1 cellular context compared by ENCODE assay signal in the genomic region with DNA sequence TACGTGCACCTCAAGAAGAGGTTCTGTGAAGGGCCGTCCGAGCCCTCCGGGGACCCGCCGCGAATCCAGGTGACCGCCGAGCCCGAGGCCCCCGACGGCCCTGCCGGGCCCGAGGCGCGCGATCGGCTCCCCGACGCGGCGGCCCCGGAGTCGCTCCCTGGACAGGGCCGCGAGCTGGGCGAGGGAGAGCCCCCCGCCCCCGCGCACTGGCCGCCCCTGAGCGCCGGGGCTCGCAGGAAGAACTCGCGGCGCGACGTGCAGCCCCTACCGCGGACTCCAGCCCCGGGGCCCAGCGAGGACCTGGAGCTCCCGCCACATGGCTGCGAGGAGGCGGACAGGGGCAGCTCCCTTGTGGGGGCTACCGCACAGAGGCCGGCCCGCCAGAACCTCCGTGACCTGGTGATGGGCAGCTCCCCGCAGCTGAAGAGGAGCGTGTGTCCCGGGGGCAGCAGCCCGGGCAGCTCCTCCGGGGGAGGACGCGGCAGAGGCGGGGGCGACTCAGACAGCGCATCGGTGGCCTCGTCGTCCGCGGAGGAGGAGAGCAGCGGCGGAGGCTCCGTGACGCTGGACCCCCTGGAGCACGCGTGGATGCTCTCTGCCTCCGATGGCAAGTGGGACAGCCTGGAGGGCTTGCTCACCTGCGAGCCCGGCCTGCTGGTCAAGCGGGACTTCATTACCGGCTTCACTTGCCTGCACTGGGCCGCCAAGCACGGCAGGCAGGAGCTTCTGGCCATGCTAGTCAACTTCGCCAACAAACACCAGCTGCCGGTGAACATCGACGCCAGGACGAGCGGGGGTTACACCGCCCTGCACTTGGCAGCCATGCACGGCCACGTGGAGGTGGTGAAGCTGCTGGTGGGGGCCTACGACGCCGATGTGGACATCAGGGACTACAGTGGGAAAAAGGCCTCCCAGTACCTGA.
A peak's percentile ranks its signal among the peaks of the same experiment; 100 is the strongest.
TF ChIP-seq lines count a peak whose summit lies in the region.

No MANE protein-coding gene starts in this region.

TF ChIP-seq in HepG2, 621 proteins besides CTCF, POLR2A, EP300 and RAD21 (continued from another document and continues in another):
- TF ChIP-seq, protein P1, sequence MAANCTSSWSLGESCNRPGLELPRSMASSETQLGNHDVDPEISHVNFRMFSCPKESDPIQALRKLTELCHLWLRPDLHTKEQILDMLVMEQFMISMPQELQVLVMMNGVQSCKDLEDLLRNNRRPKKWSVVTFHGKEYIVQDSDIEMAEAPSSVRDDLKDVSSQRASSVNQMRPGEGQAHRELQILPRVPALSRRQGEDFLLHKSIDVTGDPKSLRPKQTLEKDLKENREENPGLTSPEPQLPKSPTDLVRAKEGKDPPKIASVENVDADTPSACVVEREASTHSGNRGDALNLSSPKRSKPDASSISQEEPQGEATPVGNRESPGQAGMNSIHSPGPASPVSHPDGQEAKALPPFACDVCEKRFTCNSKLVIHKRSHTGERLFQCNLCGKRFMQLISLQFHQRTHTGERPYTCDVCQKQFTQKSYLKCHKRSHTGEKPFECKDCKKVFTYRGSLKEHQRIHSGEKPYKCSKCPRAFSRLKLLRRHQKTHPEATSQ (CRISPR knock-in tag; IDR thresholded peaks at IDR 0.05; ENCODE audit: borderline replicate concordance), result no peak
- peak; percentile 66; the same call in 1 of the 2 replicates for TF ChIP-seq MZF1 (CRISPR knock-in tag; IDR thresholded peaks at IDR 0.05; ENCODE audit: borderline replicate concordance)
- no peak for TF ChIP-seq SOX6 (IDR thresholded peaks at IDR 0.05)
- TF ChIP-seq SOX6 (CRISPR knock-in tag; IDR thresholded peaks at IDR 0.05), result peak; percentile 56
- TF ChIP-seq, protein P2, sequence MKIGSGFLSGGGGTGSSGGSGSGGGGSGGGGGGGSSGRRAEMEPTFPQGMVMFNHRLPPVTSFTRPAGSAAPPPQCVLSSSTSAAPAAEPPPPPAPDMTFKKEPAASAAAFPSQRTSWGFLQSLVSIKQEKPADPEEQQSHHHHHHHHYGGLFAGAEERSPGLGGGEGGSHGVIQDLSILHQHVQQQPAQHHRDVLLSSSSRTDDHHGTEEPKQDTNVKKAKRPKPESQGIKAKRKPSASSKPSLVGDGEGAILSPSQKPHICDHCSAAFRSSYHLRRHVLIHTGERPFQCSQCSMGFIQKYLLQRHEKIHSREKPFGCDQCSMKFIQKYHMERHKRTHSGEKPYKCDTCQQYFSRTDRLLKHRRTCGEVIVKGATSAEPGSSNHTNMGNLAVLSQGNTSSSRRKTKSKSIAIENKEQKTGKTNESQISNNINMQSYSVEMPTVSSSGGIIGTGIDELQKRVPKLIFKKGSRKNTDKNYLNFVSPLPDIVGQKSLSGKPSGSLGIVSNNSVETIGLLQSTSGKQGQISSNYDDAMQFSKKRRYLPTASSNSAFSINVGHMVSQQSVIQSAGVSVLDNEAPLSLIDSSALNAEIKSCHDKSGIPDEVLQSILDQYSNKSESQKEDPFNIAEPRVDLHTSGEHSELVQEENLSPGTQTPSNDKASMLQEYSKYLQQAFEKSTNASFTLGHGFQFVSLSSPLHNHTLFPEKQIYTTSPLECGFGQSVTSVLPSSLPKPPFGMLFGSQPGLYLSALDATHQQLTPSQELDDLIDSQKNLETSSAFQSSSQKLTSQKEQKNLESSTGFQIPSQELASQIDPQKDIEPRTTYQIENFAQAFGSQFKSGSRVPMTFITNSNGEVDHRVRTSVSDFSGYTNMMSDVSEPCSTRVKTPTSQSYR (CRISPR knock-in tag; IDR thresholded peaks at IDR 0.05; ENCODE audit: borderline replicate concordance), result no peak; the same call in 1 of the 2 replicates
- no peak for TF ChIP-seq ZNF639 (CRISPR knock-in tag; conservative IDR thresholded peaks at IDR 0.05)
- TF ChIP-seq BRF2 (CRISPR knock-in tag; IDR thresholded peaks at IDR 0.05), result no peak; the same call in 1 of the 2 replicates
- TF ChIP-seq JUND (CRISPR knock-in tag; IDR thresholded peaks at IDR 0.05), result peak; percentile 20; the same call in 1 of the 2 replicates
- TF ChIP-seq ARID4A (CRISPR knock-in tag; IDR thresholded peaks at IDR 0.05; ENCODE audit: borderline replicate concordance), result peak; percentile 89
- peak; percentile 51; the same call in 1 of the 2 replicates for TF ChIP-seq ZBTB42 (CRISPR knock-in tag; IDR thresholded peaks at IDR 0.05)
- no peak for TF ChIP-seq FOXK2 (IDR thresholded peaks at IDR 0.05)
- TF ChIP-seq ZNF598 (CRISPR knock-in tag; IDR thresholded peaks at IDR 0.05; ENCODE audit: borderline replicate concordance), result peak; percentile 33; the same call in 1 of the 2 replicates
- no peak for TF ChIP-seq PHB2 (IDR thresholded peaks at IDR 0.05; ENCODE audit: partially characterized antibody)
- TF ChIP-seq, protein P3, sequence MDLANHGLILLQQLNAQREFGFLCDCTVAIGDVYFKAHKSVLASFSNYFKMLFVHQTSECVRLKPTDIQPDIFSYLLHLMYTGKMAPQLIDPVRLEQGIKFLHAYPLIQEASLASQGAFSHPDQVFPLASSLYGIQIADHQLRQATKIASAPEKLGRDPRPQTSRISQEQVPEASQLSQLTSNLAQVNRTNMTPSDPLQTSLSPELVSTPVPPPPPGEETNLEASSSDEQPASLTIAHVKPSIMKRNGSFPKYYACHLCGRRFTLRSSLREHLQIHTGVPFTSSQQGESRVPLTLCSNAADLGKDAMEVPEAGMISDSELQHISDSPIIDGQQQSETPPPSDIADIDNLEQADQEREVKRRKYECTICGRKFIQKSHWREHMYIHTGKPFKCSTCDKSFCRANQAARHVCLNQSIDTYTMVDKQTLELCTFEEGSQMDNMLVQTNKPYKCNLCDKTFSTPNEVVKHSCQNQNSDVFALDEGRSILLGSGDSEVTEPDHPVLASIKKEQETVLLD (CRISPR knock-in tag; IDR thresholded peaks at IDR 0.05; ENCODE audit: low read depth), result peak; percentile 66; the same call in 1 of the 2 replicates
- TF ChIP-seq IKZF5 (CRISPR knock-in tag; IDR thresholded peaks at IDR 0.05), result peak; percentile 52; the same call in 1 of the 2 replicates
- TF ChIP-seq FOXA3 (CRISPR knock-in tag; IDR thresholded peaks at IDR 0.05), result no peak; the same call in 1 of the 2 replicates
- peak; percentile 53; the same call in 1 of the 2 replicates for TF ChIP-seq BATF2 (CRISPR knock-in tag; IDR thresholded peaks at IDR 0.05)
- TF ChIP-seq ARNT2 (CRISPR knock-in tag; IDR thresholded peaks at IDR 0.05; ENCODE audit: low read depth), result no peak
- peak; percentile 87 for TF ChIP-seq MEIS1 (CRISPR knock-in tag; IDR thresholded peaks at IDR 0.05; ENCODE audit: borderline replicate concordance)
- TF ChIP-seq ZFP41 (CRISPR knock-in tag; IDR thresholded peaks at IDR 0.05; ENCODE audit: borderline replicate concordance), result no peak
- TF ChIP-seq EHMT2 (IDR thresholded peaks at IDR 0.05; ENCODE audit: borderline replicate concordance, low read depth, low read length), result no peak
- no peak for TF ChIP-seq ZNF570 (CRISPR knock-in tag; IDR thresholded peaks at IDR 0.05; ENCODE audit: borderline replicate concordance)
- no peak for TF ChIP-seq HNF4G (IDR thresholded peaks at IDR 0.05; ENCODE audit: borderline replicate concordance, low read depth, low read length)
- no peak for TF ChIP-seq HNF4G (CRISPR knock-in tag; IDR thresholded peaks at IDR 0.05; ENCODE audit: borderline replicate concordance, low read depth)
- TF ChIP-seq ZMAT5 (CRISPR knock-in tag; IDR thresholded peaks at IDR 0.05; ENCODE audit: borderline replicate concordance, low read depth), result 0 out of 2 replicates have a peak, but pooled peaks have one; percentile 42
- TF ChIP-seq, protein P4, sequence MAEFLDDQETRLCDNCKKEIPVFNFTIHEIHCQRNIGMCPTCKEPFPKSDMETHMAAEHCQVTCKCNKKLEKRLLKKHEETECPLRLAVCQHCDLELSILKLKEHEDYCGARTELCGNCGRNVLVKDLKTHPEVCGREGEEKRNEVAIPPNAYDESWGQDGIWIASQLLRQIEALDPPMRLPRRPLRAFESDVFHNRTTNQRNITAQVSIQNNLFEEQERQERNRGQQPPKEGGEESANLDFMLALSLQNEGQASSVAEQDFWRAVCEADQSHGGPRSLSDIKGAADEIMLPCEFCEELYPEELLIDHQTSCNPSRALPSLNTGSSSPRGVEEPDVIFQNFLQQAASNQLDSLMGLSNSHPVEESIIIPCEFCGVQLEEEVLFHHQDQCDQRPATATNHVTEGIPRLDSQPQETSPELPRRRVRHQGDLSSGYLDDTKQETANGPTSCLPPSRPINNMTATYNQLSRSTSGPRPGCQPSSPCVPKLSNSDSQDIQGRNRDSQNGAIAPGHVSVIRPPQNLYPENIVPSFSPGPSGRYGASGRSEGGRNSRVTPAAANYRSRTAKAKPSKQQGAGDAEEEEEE (CRISPR knock-in tag; IDR thresholded peaks at IDR 0.05; ENCODE audit: borderline replicate concordance), result no peak
- TF ChIP-seq ZFP1 (CRISPR knock-in tag; IDR thresholded peaks at IDR 0.05), result no peak
- TF ChIP-seq ZNF124 (CRISPR knock-in tag; IDR thresholded peaks at IDR 0.05), result no peak
